19 cellular contexts compared by ENCODE assay signal in genomic region chr21:15743593-15743992, GRCh38. TPM values are rescaled to one million over a fixed set of nuclear protein-coding genes. Genes with fewer than 3 reads are reported as not detected.
DNase-seq lines count a peak whose midpoint lies in the region; ATAC-seq and TF ChIP-seq lines count a peak whose summit lies in the region.
"Had no signal": no experiment of that assay in that cellular context is flagged by ENCODE, and none has a peak within 500 bp of the region (broad histone marks: within the 10 kb centered on the region; RNA-seq: fewer than 3 reads in every experiment).

No MANE protein-coding gene starts in this region.

- H3K4me3 Mint-ChIP-seq in GM23338 (no peak overlapping the region), endodermal cell (no peak overlapping the region), nephron progenitor cell (no peak overlapping the region)
- no peak overlapping the region for H3K4me3 Mint-ChIP-seq in activated T-helper 2 cell treated with anti-CD3 and anti-CD28 coated beads, Interferon-gamma antibody, Interleukin-2, Interleukin-4, amounts not matched to agents 10 μg/mL and 5 μg/mL and 100 μg/mL, durations not matched to agents 14 hours and 24 hours and 36 hours (ENCODE audit: low read depth)

- no peaks in the 10 kb centered on the region for H3K9me2 ChIP-seq in GM23338 (ENCODE audit: insufficient read depth)

- H3K27ac Mint-ChIP-seq in GM23338 (no peak overlapping the region), endodermal cell (peak overlapping the region; percentile 66), nephron progenitor cell (peak overlapping the region; percentile 72)
- H3K27ac Mint-ChIP-seq in activated T-helper 2 cell treated with anti-CD3 and anti-CD28 coated beads, Interferon-gamma antibody, Interleukin-2, Interleukin-4, amounts not matched to agents 10 μg/mL and 5 μg/mL and 100 μg/mL, durations not matched to agents 14 hours and 24 hours and 36 hours, result no peak overlapping the region

- no peak overlapping the region for H3K4me2 ChIP-seq in GM23338
- H3K4me2 ChIP-seq: PC-9 had no signal

- no peak overlapping the region for H3K4me3 ChIP-seq in GM23338
- no peak overlapping the region for H3K4me3 ChIP-seq in endodermal cell (ENCODE audit: low read length)
- H3K4me3 ChIP-seq in uterus, result no peak overlapping the region
- H3K4me3 ChIP-seq: HAP-1, PC-9 had no signal

- no peak for TF ChIP-seq CTCF in GM23338 (conservative IDR thresholded peaks at IDR 0.05; ENCODE audit: low read depth in 2 of 2)
- TF ChIP-seq CTCF in RWPE1 (conservative IDR thresholded peaks at IDR 0.05; ENCODE audit: low read depth), result no peak
- TF ChIP-seq CTCF in endodermal cell (conservative IDR thresholded peaks at IDR 0.05), result no peak
- no peak for TF ChIP-seq CTCF in nephron progenitor cell (IDR thresholded peaks at IDR 0.05)
- no peak for TF ChIP-seq CTCF in uterus (IDR thresholded peaks at IDR 0.05)

- peaks cover 10% of the 10 kb centered on the region; the same call in 2 of the 3 replicates for H3K9me3 Mint-ChIP-seq in GM23338
- H3K9me3 Mint-ChIP-seq in endodermal cell, result no peaks in the 10 kb centered on the region
- peaks cover 25% of the 10 kb centered on the region for H3K9me3 Mint-ChIP-seq in nephron progenitor cell
- H3K9me3 Mint-ChIP-seq in activated T-helper 2 cell treated with anti-CD3 and anti-CD28 coated beads, Interferon-gamma antibody, Interleukin-2, Interleukin-4, amounts not matched to agents 10 μg/mL and 5 μg/mL and 100 μg/mL, durations not matched to agents 14 hours and 24 hours and 36 hours, result no peaks in the 10 kb centered on the region
- H3K9me3 Mint-ChIP-seq: CD8-positive, alpha-beta memory T cell had no signal

- intact Hi-C loops in uterus (cut with DNase I; ENCODE audit: low total_unique reads), result no loop called here
- intact Hi-C loops in activated T-helper 2 cell treated with anti-CD3 and anti-CD28 coated beads, Interferon-gamma antibody, Interleukin-2, Interleukin-4, amounts not matched to agents 10 μg/mL and 5 μg/mL and 100 μg/mL, durations not matched to agents 14 hours and 24 hours and 36 hours (cut with micrococcal nuclease), result no loop called here

- H3K4me1 Mint-ChIP-seq in GM23338 (peaks cover 61% of the 10 kb centered on the region), endodermal cell (peaks cover 32% of the 10 kb centered on the region), nephron progenitor cell (peaks cover 48% of the 10 kb centered on the region)
- H3K4me1 Mint-ChIP-seq in activated T-helper 2 cell treated with anti-CD3 and anti-CD28 coated beads, Interferon-gamma antibody, Interleukin-2, Interleukin-4, amounts not matched to agents 10 μg/mL and 5 μg/mL and 100 μg/mL, durations not matched to agents 14 hours and 24 hours and 36 hours (ENCODE audit: low read depth), result peaks cover 35% of the 10 kb centered on the region

- H3K4me1 ChIP-seq in GM23338 (ENCODE audit: insufficient read depth), result peaks cover 38% of the 10 kb centered on the region
- H3K4me1 ChIP-seq in endodermal cell (ENCODE audit: control insufficient read depth, insufficient read depth, low read length), result peaks cover 3% of the 10 kb centered on the region
- peaks cover 9 to 11% of the 10 kb centered on the region in 2 donors for H3K4me1 ChIP-seq in uterus
- H3K4me1 ChIP-seq: BE2C had no signal

- H3K9me3 ChIP-seq in endodermal cell (ENCODE audit: control insufficient read depth, low read length) (peaks cover 8% of the 10 kb centered on the region), uterus (no peaks in the 10 kb centered on the region)
- H3K9me3 ChIP-seq: BE2C, HAP-1 had no signal

- DNase-seq in GM23338 (ENCODE audit: low spot score), result no peak
- no peak for DNase-seq in RWPE1 (ENCODE audit: low spot score)
- DNase-seq in endodermal cell, result no peak
- no peak for DNase-seq in nephron progenitor cell
- no peak for DNase-seq in uterus
- DNase-seq in activated T-helper 2 cell treated with anti-CD3 and anti-CD28 coated beads, Interferon-gamma antibody, Interleukin-2, Interleukin-4, amounts not matched to agents 10 μg/mL and 5 μg/mL and 100 μg/mL, durations not matched to agents 14 hours and 24 hours and 36 hours (ENCODE audit: low spot score), result no peak
- DNase-seq: BE2C; CD8-positive, alpha-beta memory T cell; NCI-H1436 treated with DMSO at 0.1 percent for 48 hours; NCI-H2081 treated with DMSO at 0.1 percent for 48 hours; NCI-H2227 treated with DMSO at 0.1 percent for 48 hours; NCI-H526; NK-92 treated with Interleukin-12 subunit alpha and Interleukin-12 subunit beta, amount 100 ng/mL, for 24 hours; PC-9; SHP77 had no signal

- H3K27me3 ChIP-seq in GM23338 (ENCODE audit: insufficient read depth), result no peaks in the 10 kb centered on the region
- H3K27me3 ChIP-seq in endodermal cell (ENCODE audit: control insufficient read depth, insufficient read depth, low read length, poor library complexity, severe bottlenecking), result no peaks in the 10 kb centered on the region
- no peaks in the 10 kb centered on the region for H3K27me3 ChIP-seq in uterus
- H3K27me3 ChIP-seq: BE2C had no signal

- CTCF ChIA-PET in RWPE1 (lab: Yijun Ruan, JAX), result no interaction called here

- TF ChIP-seq POLR2A in uterus (IDR thresholded peaks at IDR 0.05), result no peak

- peaks cover 21% of the 10 kb centered on the region for H4K20me1 ChIP-seq in GM23338 (replicated peaks; ENCODE audit: insufficient read depth)

- no peak overlapping the region for H2AFZ ChIP-seq in GM23338
- H2AFZ ChIP-seq: PC-9 had no signal

- H3K79me2 ChIP-seq in GM23338 (replicated peaks; ENCODE audit: insufficient read depth), result peaks cover 100% of the 10 kb centered on the region

- no peaks in the 10 kb centered on the region for H3F3A ChIP-seq in GM23338 (replicated peaks; ENCODE audit: low read depth)

- H3K27me3 Mint-ChIP-seq in GM23338 (ENCODE audit: insufficient read depth, low read depth, poor library complexity) (peaks cover 4% of the 10 kb centered on the region), endodermal cell (ENCODE audit: insufficient read depth) (no peaks in the 10 kb centered on the region), nephron progenitor cell (ENCODE audit: low read depth, poor library complexity) (peaks cover 2% of the 10 kb centered on the region)
- no peaks in the 10 kb centered on the region for H3K27me3 Mint-ChIP-seq in activated T-helper 2 cell treated with anti-CD3 and anti-CD28 coated beads, Interferon-gamma antibody, Interleukin-2, Interleukin-4, amounts not matched to agents 10 μg/mL and 5 μg/mL and 100 μg/mL, durations not matched to agents 14 hours and 24 hours and 36 hours (ENCODE audit: low read depth)
- H3K27me3 Mint-ChIP-seq: CD8-positive, alpha-beta memory T cell had no signal

- peak overlapping the region; percentile 36; the same call in 1 of the 2 replicates for H3K27ac ChIP-seq in GM23338 (ENCODE audit: low read depth)
- H3K27ac ChIP-seq in RWPE1, result peak overlapping the region; percentile 50
- H3K27ac ChIP-seq in endodermal cell (ENCODE audit: low read depth, low read length), result no peak overlapping the region
- H3K27ac ChIP-seq in uterus, result no peak overlapping the region
- H3K27ac ChIP-seq: PC-9 had no signal

- H3K36me3 ChIP-seq in GM23338 (ENCODE audit: insufficient read depth) (no peaks in the 10 kb centered on the region), endodermal cell (ENCODE audit: control insufficient read depth, insufficient read depth, low read length) (no peaks in the 10 kb centered on the region), uterus (no peaks in the 10 kb centered on the region)
- H3K36me3 ChIP-seq: BE2C, HAP-1 had no signal

- WGBS in endodermal cell (ENCODE audit: insufficient coverage in 1 of 2, insufficient read length in 1 of 2), 2 experiments, result 94 to 95% methylated on average over 4 of the region's 4 CpGs

- no peak for ATAC-seq in GM23338
- ATAC-seq in HG03342 (IDR thresholded peaks at IDR 0.05; ENCODE audit: unreplicated experiment), result no peak
- no peak for ATAC-seq in GM18520 (IDR thresholded peaks at IDR 0.05; ENCODE audit: unreplicated experiment)
- ATAC-seq: SK-N-SH treated with all-trans-retinoic acid at 6 μM for 48 hours had no signal

- POLR2A ChIA-PET in RWPE1 (lab: Yijun Ruan, JAX; ENCODE audit: low non-redundant PET), result no interaction called here

- H3K36me3 Mint-ChIP-seq in GM23338 (ENCODE audit: low read depth) (peaks cover 29% of the 10 kb centered on the region), endodermal cell (ENCODE audit: low read depth) (peaks cover 19% of the 10 kb centered on the region), nephron progenitor cell (ENCODE audit: low read depth) (peaks cover 57% of the 10 kb centered on the region)
- H3K36me3 Mint-ChIP-seq in activated T-helper 2 cell treated with anti-CD3 and anti-CD28 coated beads, Interferon-gamma antibody, Interleukin-2, Interleukin-4, amounts not matched to agents 10 μg/mL and 5 μg/mL and 100 μg/mL, durations not matched to agents 14 hours and 24 hours and 36 hours (ENCODE audit: low read depth), result peaks cover 37% of the 10 kb centered on the region

- no peak overlapping the region for H3K9ac ChIP-seq in endodermal cell (ENCODE audit: extremely low read depth, low read length, poor library complexity, severe bottlenecking)

TF ChIP-seq in GM23338, 12 proteins besides CTCF, POLR2A, EP300 and RAD21:
- no peak for TF ChIP-seq CREB1 (CRISPR knock-in tag; IDR thresholded peaks at IDR 0.05; ENCODE audit: low read depth)

RNA-seq across cellular contexts. Expression of gene USP25, which starts 13.8 kb away (rescaled TPM):
- total RNA-seq in GM23338 (2014; rRNA removed; shearing (Covaris generic)), result 49.2 and 69.3 TPM in 2 replicates
- 11.8 and 14.2 TPM in 2 replicates for polyA plus RNA-seq in GM23338 (2016; fragmentation: Nextera tagmentation; extraction: Ambion mirVana)
- total RNA-seq in endodermal cell (10 to 100 TPM; 31.4 to 34.9 TPM), uterus (10 to 100 TPM; 34.6 to 97.5 (median 63.5) TPM)
- polyA plus RNA-seq in endodermal cell (2013, experiment 1 of 2), result 23.5 TPM
- 23.4 TPM for polyA plus RNA-seq in endodermal cell (2013, experiment 2 of 2)
- total RNA-seq in activated T-helper 2 cell treated with anti-CD3 and anti-CD28 coated beads, Interferon-gamma antibody, Interleukin-2, Interleukin-4, amounts not matched to agents 10 μg/mL and 5 μg/mL and 100 μg/mL, durations not matched to agents 14 hours and 24 hours and 36 hours, result 21.7 and 25.8 TPM in 2 replicates

Comparison
In these comparisons a context has a peak if more than half of its experiments do, and no peak if none do; other contexts are left out.
1. H3K27ac ChIP-seq: peak in GM23338 (single experiment) and RWPE1 (single experiment); none in endodermal cell (single experiment) and uterus (0 of 2).
2. H3K27ac Mint-ChIP-seq: peak in endodermal cell (single experiment) and nephron progenitor cell (single experiment); none in GM23338 (single experiment) and activated T-helper 2 cell treated with anti-CD3 and anti-CD28 coated beads, Interferon-gamma antibody, Interleukin-2, Interleukin-4, amounts not matched to agents 10 μg/mL and 5 μg/mL and 100 μg/mL, durations not matched to agents 14 hours and 24 hours and 36 hours (single experiment).